ENCODE assay signal across 8 cellular contexts in the genomic region with DNA sequence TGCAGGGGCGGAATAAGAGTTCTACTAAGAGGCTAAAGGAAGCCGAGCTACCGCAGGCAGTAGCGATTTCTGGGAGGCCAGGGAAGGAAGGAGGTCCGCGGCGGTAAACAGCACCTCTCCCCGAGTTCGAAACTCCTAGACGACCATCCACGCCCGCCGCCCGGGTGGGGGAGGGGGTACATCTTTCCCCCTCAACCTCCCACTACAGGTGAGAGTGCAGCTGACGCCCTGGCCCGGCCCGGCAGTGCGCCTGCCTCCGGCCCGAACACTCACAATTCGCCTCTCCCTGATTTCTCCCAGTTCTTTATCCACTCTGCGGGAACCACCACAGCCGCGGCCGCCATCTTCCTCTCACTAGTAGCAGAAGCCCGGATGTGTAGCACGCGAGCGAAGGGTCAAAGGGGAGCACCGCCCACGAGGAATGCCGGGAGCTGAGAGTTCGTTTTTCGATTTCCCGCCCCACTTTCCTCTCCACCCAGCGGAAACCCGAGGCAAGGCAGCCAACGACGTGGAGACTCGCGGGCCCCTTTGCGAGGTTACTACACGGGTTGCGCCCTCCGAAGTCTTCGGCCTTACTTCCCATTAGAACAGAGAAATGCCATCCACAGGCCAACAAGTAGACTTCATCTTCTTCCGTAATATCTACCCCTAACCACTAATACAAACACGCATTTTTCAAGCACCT. TPM values are rescaled to one million over a fixed set of nuclear protein-coding genes. Genes with fewer than 3 reads are reported as not detected.
DNase-seq lines count a peak whose midpoint lies in the region; ATAC-seq, FAIRE-seq and TF ChIP-seq lines count a peak whose summit lies in the region.

A gene with protein sequence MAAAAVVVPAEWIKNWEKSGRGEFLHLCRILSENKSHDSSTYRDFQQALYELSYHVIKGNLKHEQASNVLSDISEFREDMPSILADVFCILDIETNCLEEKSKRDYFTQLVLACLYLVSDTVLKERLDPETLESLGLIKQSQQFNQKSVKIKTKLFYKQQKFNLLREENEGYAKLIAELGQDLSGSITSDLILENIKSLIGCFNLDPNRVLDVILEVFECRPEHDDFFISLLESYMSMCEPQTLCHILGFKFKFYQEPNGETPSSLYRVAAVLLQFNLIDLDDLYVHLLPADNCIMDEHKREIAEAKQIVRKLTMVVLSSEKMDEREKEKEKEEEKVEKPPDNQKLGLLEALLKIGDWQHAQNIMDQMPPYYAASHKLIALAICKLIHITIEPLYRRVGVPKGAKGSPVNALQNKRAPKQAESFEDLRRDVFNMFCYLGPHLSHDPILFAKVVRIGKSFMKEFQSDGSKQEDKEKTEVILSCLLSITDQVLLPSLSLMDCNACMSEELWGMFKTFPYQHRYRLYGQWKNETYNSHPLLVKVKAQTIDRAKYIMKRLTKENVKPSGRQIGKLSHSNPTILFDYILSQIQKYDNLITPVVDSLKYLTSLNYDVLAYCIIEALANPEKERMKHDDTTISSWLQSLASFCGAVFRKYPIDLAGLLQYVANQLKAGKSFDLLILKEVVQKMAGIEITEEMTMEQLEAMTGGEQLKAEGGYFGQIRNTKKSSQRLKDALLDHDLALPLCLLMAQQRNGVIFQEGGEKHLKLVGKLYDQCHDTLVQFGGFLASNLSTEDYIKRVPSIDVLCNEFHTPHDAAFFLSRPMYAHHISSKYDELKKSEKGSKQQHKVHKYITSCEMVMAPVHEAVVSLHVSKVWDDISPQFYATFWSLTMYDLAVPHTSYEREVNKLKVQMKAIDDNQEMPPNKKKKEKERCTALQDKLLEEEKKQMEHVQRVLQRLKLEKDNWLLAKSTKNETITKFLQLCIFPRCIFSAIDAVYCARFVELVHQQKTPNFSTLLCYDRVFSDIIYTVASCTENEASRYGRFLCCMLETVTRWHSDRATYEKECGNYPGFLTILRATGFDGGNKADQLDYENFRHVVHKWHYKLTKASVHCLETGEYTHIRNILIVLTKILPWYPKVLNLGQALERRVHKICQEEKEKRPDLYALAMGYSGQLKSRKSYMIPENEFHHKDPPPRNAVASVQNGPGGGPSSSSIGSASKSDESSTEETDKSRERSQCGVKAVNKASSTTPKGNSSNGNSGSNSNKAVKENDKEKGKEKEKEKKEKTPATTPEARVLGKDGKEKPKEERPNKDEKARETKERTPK (N-terminal part only) (minus strand): TSS at position 374 of the 685 bp plus-strand sequence. CDS start 30 bp downstream, at position 344.

- peaks cover 6% of the 10 kb centered on the region; the same call in 1 of the 2 replicates for H3K9me3 ChIP-seq in HUES6 (ENCODE audit: control insufficient read depth, insufficient read depth, low read depth, low read length)
- no peaks in the 10 kb centered on the region for H3K9me3 ChIP-seq in OCI-LY1 (ENCODE audit: low read length)
- H3K9me3 ChIP-seq in endothelial cell of umbilical vein (replicated peaks; ENCODE audit: control insufficient read depth, insufficient read depth, low read length) = no peaks in the 10 kb centered on the region

- no peaks in the 10 kb centered on the region for H3K27me3 ChIP-seq in HUES6 (ENCODE audit: control insufficient read depth, insufficient read depth, low read length)
- no peaks in the 10 kb centered on the region for H3K27me3 ChIP-seq in OCI-LY1 (ENCODE audit: insufficient read depth, low read length)
- H3K27me3 ChIP-seq in endothelial cell of umbilical vein (ENCODE audit: control insufficient read depth in 2 of 2, insufficient read depth in 2 of 2, low read length in 2 of 2) = no peaks in the 10 kb centered on the region

- TF ChIP-seq CTCF in D721Med (IDR thresholded peaks at IDR 0.05; ENCODE audit: insufficient read depth, missing control alignments) = peak; percentile 4
- peak; percentile 7; the same call in 1 of the 2 replicates for TF ChIP-seq CTCF in OCI-LY1 (IDR thresholded peaks at IDR 0.05; ENCODE audit: low read length)
- TF ChIP-seq CTCF in endothelial cell of umbilical vein (IDR thresholded peaks at IDR 0.05; ENCODE audit: extremely low read depth in 1 of 2, insufficient read depth in 1 of 2, low read depth in 1 of 2, low read length in 2 of 2) = peak in 1 of 2 donors; percentile 33

- CTCF ChIA-PET in endothelial cell of umbilical vein (lab: Charles Lee) = interaction anchor here (0.6 to 1.3 kb wide), 2 partner anchors 16 to 45 kb away, joined by 3 read pairs; no protein-coding TSS in a partner anchor

- BruUV-seq in endothelial cell of umbilical vein (replicated peaks; lab: Mats Ljungman, UMichigan) = no TSS peak

- TF ChIP-seq POLR2A in endothelial cell of umbilical vein (IDR thresholded peaks at IDR 0.05; ENCODE audit: low read depth, low read length) = peak; percentile 76

- H3K4me1 ChIP-seq in HUES6 (ENCODE audit: control insufficient read depth, insufficient read depth, low read length) (no peaks in the 10 kb centered on the region), OCI-LY1 (ENCODE audit: insufficient read depth, low read length, severe bottlenecking) (peaks cover 37% of the 10 kb centered on the region), endothelial cell of umbilical vein (ENCODE audit: control insufficient read depth, extremely low read depth, insufficient read depth, low read length) (peaks cover 24% of the 10 kb centered on the region)

- peak within 1 kb of the TSS; percentile 80; the same call in 1 of the 2 replicates for H3K27ac ChIP-seq in HUES6 (ENCODE audit: low read depth, low read length)
- peak within 1 kb of the TSS; percentile 64 for H3K27ac ChIP-seq in OCI-LY1 (ENCODE audit: low read depth, low read length, poor library complexity, severe bottlenecking)
- H3K27ac ChIP-seq in endothelial cell of umbilical vein (ENCODE audit: insufficient read depth, low read depth, low read length) = peak within 1 kb of the TSS; percentile 87

- no peaks in the 10 kb centered on the region for H3F3A ChIP-seq in OCI-LY1 (ENCODE audit: insufficient read depth, low read length)

- DNase-seq in D721Med (ENCODE audit: insufficient read length, low spot score) (peak; percentile 37), endothelial cell of umbilical vein (ENCODE audit: low read depth, low spot score) (peak; percentile 85), midbrain (lab: John Stamatoyannopoulos, UW) (peak; percentile 80)
- DNase-seq in activated CD8-positive, alpha-beta memory T cell treated with anti-CD3 and anti-CD28 coated beads, Interleukin-2, amount 50 U/mL, for 48 hours = peak; percentile 82
- DNase-seq in stimulated activated CD8-positive, alpha-beta memory T cell treated with anti-CD3 and anti-CD28 coated beads, Interleukin-2, amount 100 ng/mL, for 1 hour (ENCODE audit: low read depth in 2 of 2) = peak; percentile 52 to 54

- peak within 1 kb of the TSS; percentile 81 for H3K4me2 ChIP-seq in OCI-LY1 (ENCODE audit: low read length)
- peak within 1 kb of the TSS; percentile 98 for H3K4me2 ChIP-seq in endothelial cell of umbilical vein (ENCODE audit: insufficient read depth, low read length)

- H3K4me3 ChIP-seq in HUES6 (ENCODE audit: low read depth, low read length) = peak within 1 kb of the TSS; percentile 89
- peak within 1 kb of the TSS; percentile 99 for H3K4me3 ChIP-seq in OCI-LY1 (ENCODE audit: low read depth, low read length, poor library complexity, severe bottlenecking)
- peak within 1 kb of the TSS; percentile 74 to 96 (median 95) for H3K4me3 ChIP-seq in endothelial cell of umbilical vein (replicated peaks in 1 of 3; ENCODE audit: insufficient read depth in 1 of 3, low read depth in 1 of 3, low read length in 3 of 3)

- H3K36me3 ChIP-seq in HUES6 (ENCODE audit: control insufficient read depth, insufficient read depth, low read length) = no peaks in the 10 kb centered on the region
- H3K36me3 ChIP-seq in OCI-LY1 (ENCODE audit: insufficient read depth, low read length) = peaks cover 12% of the 10 kb centered on the region
- H3K36me3 ChIP-seq in endothelial cell of umbilical vein (ENCODE audit: control insufficient read depth in 2 of 2, extremely low read depth in 1 of 2, insufficient read depth in 2 of 2, low read length in 2 of 2) = no peaks in the 10 kb centered on the region

- peaks cover 49% of the 10 kb centered on the region for H3K79me2 ChIP-seq in OCI-LY1 (ENCODE audit: insufficient read depth, low read length)
- H3K79me2 ChIP-seq in endothelial cell of umbilical vein (ENCODE audit: control insufficient read depth, insufficient read depth, low read length) = peaks cover 53% of the 10 kb centered on the region

- H4K20me1 ChIP-seq in OCI-LY1 (ENCODE audit: insufficient read depth, low read length) = no peaks in the 10 kb centered on the region
- no peaks in the 10 kb centered on the region for H4K20me1 ChIP-seq in endothelial cell of umbilical vein (replicated peaks; ENCODE audit: control insufficient read depth, extremely low read depth, insufficient read depth, low read length)

- H3K9me1 ChIP-seq in endothelial cell of umbilical vein (replicated peaks; ENCODE audit: control insufficient read depth, extremely low read depth, insufficient read depth, low read length) = no peaks in the 10 kb centered on the region

- H3K9me2 ChIP-seq in OCI-LY1 (ENCODE audit: low read depth, low read length) = no peaks in the 10 kb centered on the region

- FAIRE-seq in D721Med (lab: Jason Lieb, UNC) (no peak), endothelial cell of umbilical vein (lab: Jason Lieb, UNC) (peak; percentile 92)

- dilution Hi-C loops in endothelial cell of umbilical vein (cut with MboI; ENCODE audit: extremely low pct_ligation_motif_present, low sequenced_read_pairs) = no loop called here

- POLR2A ChIA-PET in endothelial cell of umbilical vein (lab: Charles Lee) = no interaction called here

- ATAC-seq in GM21390 (IDR thresholded peaks at IDR 0.05; ENCODE audit: unreplicated experiment) = peak; percentile 82

- intact Hi-C loops in endothelial cell of umbilical vein (cut with micrococcal nuclease) = loop anchor here (2.0 kb wide), 1 partner anchor 126 kb away; no protein-coding TSS in a partner anchor

- H3K9ac ChIP-seq in HUES6 (ENCODE audit: low read length) (peak within 1 kb of the TSS; percentile 94), OCI-LY1 (ENCODE audit: low read length) (peak within 1 kb of the TSS; percentile 98), endothelial cell of umbilical vein (replicated peaks; ENCODE audit: extremely low read depth, insufficient read depth, low read length) (peak within 1 kb of the TSS; percentile 94)

- H2AFZ ChIP-seq in OCI-LY1 (ENCODE audit: low read length) = no peak within 1 kb of the TSS
- H2AFZ ChIP-seq in endothelial cell of umbilical vein (ENCODE audit: low read depth, low read length) = peak within 1 kb of the TSS; percentile 91

TF ChIP-seq in endothelial cell of umbilical vein, 7 proteins besides CTCF, POLR2A, EP300 and RAD21 (continues in another document):
- no peak for TF ChIP-seq GATA2 (IDR thresholded peaks at IDR 0.05; ENCODE audit: insufficient read depth, insufficient read length, low read depth, low read length)

RNA-seq across cellular contexts. Expression of the gene that starts here (rescaled TPM):
- 67.8 and 72.9 TPM in 2 replicates for total RNA-seq in endothelial cell of umbilical vein
- polyA plus RNA-seq in endothelial cell of umbilical vein = 19.0 and 26.0 TPM in 2 replicates
- polyA plus RNA-seq in endothelial cell of umbilical vein (2011; cell fraction: cytosol; rRNA removed) = 21.5 and 24.2 TPM in 2 replicates
- polyA plus RNA-seq in endothelial cell of umbilical vein (2011; cell fraction: nucleus; rRNA removed) = 131 and 185 TPM in 2 replicates
- polyA plus RNA-seq in endothelial cell of umbilical vein (2012) = 36.9 and 41.8 TPM in 2 replicates
- 46.1 and 46.8 TPM in 2 replicates for polyA minus RNA-seq in endothelial cell of umbilical vein
- polyA minus RNA-seq in endothelial cell of umbilical vein (2011; cell fraction: cytosol; rRNA and poly(A)+ RNA removed) = 29.1 TPM
- polyA minus RNA-seq in endothelial cell of umbilical vein (2011; cell fraction: nucleus; rRNA and poly(A)+ RNA removed) = 159 and 223 TPM in 2 replicates

Comparison
In these comparisons a context has a peak if more than half of its experiments do, and no peak if none do; other contexts are left out.
1. Peak in every context shown above with its lines: DNase-seq, ATAC-seq, H3K4me3 ChIP-seq and H3K27ac ChIP-seq.